8 cellular contexts compared by ENCODE assay signal in genomic region chr15:75694241-75695182, GRCh38. TPM values are rescaled to one million over a fixed set of nuclear protein-coding genes. Genes with fewer than 3 reads are reported as not detected.
DNase-seq lines count a peak whose midpoint lies in the region; ATAC-seq lines count a peak whose summit lies in the region.

No MANE protein-coding gene starts in this region.

- no peaks in the 10 kb centered on the region for H3K9me3 ChIP-seq in right cardiac atrium (ENCODE audit: control insufficient read depth, low read length)

- peak overlapping the region; percentile 22 to 67 for H3K27ac Mint-ChIP-seq in activated naive CD4-positive, alpha-beta T cell treated with anti-CD3 and anti-CD28 coated beads, Interleukin-2, amount 50 U/mL, for 72 hours

- WGBS in right cardiac atrium: 15% methylated on average over 20 of the region's 20 CpGs

- no peak overlapping the region for H3K4me3 ChIP-seq in right cardiac atrium (ENCODE audit: low read length)

- no peaks in the 10 kb centered on the region for H3K9me3 Mint-ChIP-seq in activated naive CD4-positive, alpha-beta T cell treated with anti-CD3 and anti-CD28 coated beads, Interleukin-2, amount 50 U/mL, for 72 hours

- DNase-seq in activated naive CD4-positive, alpha-beta T cell treated with anti-CD3 and anti-CD28 coated beads, Interleukin-2, amount 50 U/mL, for 72 hours (ENCODE audit: low spot score in 2 of 2): no peak
- DNase-seq in activated naive CD4-positive, alpha-beta T cell (lab: John Stamatoyannopoulos, UW): no peak
- DNase-seq in NCI-H2171 (lab: John Stamatoyannopoulos, UW): peak; percentile 73
- DNase-seq in amniotic stem cell (lab: John Stamatoyannopoulos, UW): peak; percentile 98
- DNase-seq in right cardiac atrium: peak; percentile 89 to 93 (median 91)
- peak; percentile 79 for DNase-seq in renal cortical epithelial cell (ENCODE audit: low read depth)
- DNase-seq in stimulated activated naive CD4-positive, alpha-beta T cell treated with Interleukin-2 at 50 U/mL for 16 hours (lab: John Stamatoyannopoulos, UW): no peak

- H3K27me3 ChIP-seq in right cardiac atrium (ENCODE audit: control insufficient read depth, insufficient read depth): no peaks in the 10 kb centered on the region

- H3K36me3 Mint-ChIP-seq in activated naive CD4-positive, alpha-beta T cell treated with anti-CD3 and anti-CD28 coated beads, Interleukin-2, amount 50 U/mL, for 72 hours: no peaks in the 10 kb centered on the region

- no peak for ATAC-seq in activated naive CD4-positive, alpha-beta T cell treated with anti-CD3 and anti-CD28 coated beads, Interleukin-2, amount 50 U/mL, for 72 hours
- peak; percentile 82 to 84 for ATAC-seq in right cardiac atrium
- no peak for ATAC-seq in HG03457 (IDR thresholded peaks at IDR 0.05; ENCODE audit: unreplicated experiment)

- H3K27ac ChIP-seq in right cardiac atrium (ENCODE audit: low read length): peak overlapping the region; percentile 0

- peaks cover 4% of the 10 kb centered on the region for H3K4me1 ChIP-seq in right cardiac atrium (ENCODE audit: control insufficient read depth, insufficient read depth, low read length)

- intact Hi-C loops in right cardiac atrium (cut with DNase I): loop anchor here in 1 of 4 donors (10.0 kb wide), 1 partner anchor 110 kb away; no protein-coding TSS in a partner anchor

RNA-seq across cellular contexts. Expression of gene CSPG4, which starts 18.1 kb away (rescaled TPM):
- total RNA-seq in activated naive CD4-positive, alpha-beta T cell treated with anti-CD3 and anti-CD28 coated beads, Interleukin-2, amount 50 U/mL, for 72 hours: not detected
- total RNA-seq in right cardiac atrium (10 to 100 TPM; 10.1 to 48.9 (median 16.2) TPM), renal cortical epithelial cell (0.35 TPM in 2 replicates)
- 11.5 TPM for polyA plus RNA-seq in right cardiac atrium

RNA-seq across cellular contexts. Expression of gene SNX33, which starts 46.8 kb away (rescaled TPM):
- total RNA-seq in activated naive CD4-positive, alpha-beta T cell treated with anti-CD3 and anti-CD28 coated beads, Interleukin-2, amount 50 U/mL, for 72 hours: 1 to 10 TPM; 3.1 to 4.0 TPM
- total RNA-seq in right cardiac atrium (10 to 100 TPM; 14.6 to 18.4 (median 17.8) TPM), renal cortical epithelial cell (8.2 and 21.6 TPM in 2 replicates)
- 13.2 TPM for polyA plus RNA-seq in right cardiac atrium

RNA-seq across cellular contexts. Expression of gene IMP3, which starts 54.5 kb away (rescaled TPM):
- total RNA-seq in activated naive CD4-positive, alpha-beta T cell treated with anti-CD3 and anti-CD28 coated beads, Interleukin-2, amount 50 U/mL, for 72 hours: 10 to 100 TPM; 66.5 to 93.8 TPM
- total RNA-seq in right cardiac atrium (10 to 100 TPM; 39.4 to 49.3 (median 46.8) TPM), renal cortical epithelial cell (88.0 and 103 TPM in 2 replicates)
- polyA plus RNA-seq in right cardiac atrium: 48.1 TPM

Comparison
In these comparisons a context has a peak if more than half of its experiments do, and no peak if none do; other contexts are left out.
1. ATAC-seq: peak in right cardiac atrium (2 of 2); none in activated naive CD4-positive, alpha-beta T cell treated with anti-CD3 and anti-CD28 coated beads, Interleukin-2, amount 50 U/mL, for 72 hours (0 of 2) and HG03457 (single experiment).
2. DNase-seq: peak in NCI-H2171 (single experiment), amniotic stem cell (single experiment), right cardiac atrium (3 of 3) and renal cortical epithelial cell (single experiment); none in activated naive CD4-positive, alpha-beta T cell treated with anti-CD3 and anti-CD28 coated beads, Interleukin-2, amount 50 U/mL, for 72 hours (0 of 2), activated naive CD4-positive, alpha-beta T cell (0 of 4) and stimulated activated naive CD4-positive, alpha-beta T cell treated with Interleukin-2 at 50 U/mL for 16 hours (single experiment).